14 cellular contexts compared by ENCODE assay signal in the genomic region with DNA sequence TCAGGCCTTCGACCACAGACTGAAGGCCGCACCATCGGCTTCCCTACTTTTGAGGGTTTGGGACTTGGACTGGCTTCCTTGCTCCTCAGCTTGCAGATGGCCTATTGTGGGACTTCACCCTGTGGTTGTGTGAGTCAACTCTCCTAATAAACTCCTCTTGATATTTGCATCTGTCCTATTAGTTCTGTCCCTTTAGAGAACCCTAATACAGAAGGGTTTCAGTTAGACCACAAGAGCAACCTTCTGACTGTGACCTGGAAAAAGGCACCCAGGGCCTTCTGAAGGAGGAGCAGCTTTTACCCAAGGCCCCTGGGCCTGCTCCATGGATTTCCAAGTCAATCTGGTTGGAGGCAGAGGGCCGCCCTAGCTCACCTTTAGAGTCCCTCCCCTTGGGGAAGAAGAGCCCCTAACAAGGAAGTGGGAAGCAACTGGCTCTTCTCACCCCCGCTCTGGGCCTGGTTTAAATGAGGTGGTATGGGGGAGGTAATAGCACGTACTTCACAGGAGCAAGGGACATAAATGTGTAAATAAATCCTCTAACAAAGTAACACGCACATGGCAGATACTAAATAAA. TPM values are rescaled to one million over a fixed set of nuclear protein-coding genes. Genes with fewer than 3 reads are reported as not detected.
A peak's percentile ranks its signal among the peaks of the same experiment; 100 is the strongest.
DNase-seq lines count a peak whose midpoint lies in the region; ATAC-seq, FAIRE-seq and TF ChIP-seq lines count a peak whose summit lies in the region.
"Had no signal": no experiment of that assay in that cellular context is flagged by ENCODE, and none has a peak within 500 bp of the region (broad histone marks: within the 10 kb centered on the region; RNA-seq: fewer than 3 reads in every experiment).

No MANE protein-coding gene starts in this region.

- DNase-seq in GM12891 (ENCODE audit: insufficient read length, low spot score) (no peak), mucosa of gallbladder (ENCODE audit: low spot score) (no peak), nephron progenitor cell (no peak), A172 (ENCODE audit: low spot score) (no peak), cerebellar cortex (ENCODE audit: low spot score) (no peak)
- DNase-seq: activated CD8-positive, alpha-beta memory T cell treated with anti-CD3 and anti-CD28 coated beads, Interleukin-2, amount 10 ng/mL, durations not matched to agents 7 days and 5 days; activated naive CD8-positive, alpha-beta T cell treated with anti-CD3 and anti-CD28 coated beads, Interleukin-2, amount 50 U/mL, for 24 hours; Calu3; KG1; mesendoderm; NCI-H2029 had no signal

- no peaks in the 10 kb centered on the region for H3K9me3 Mint-ChIP-seq in nephron progenitor cell
- H3K9me3 Mint-ChIP-seq: activated naive CD8-positive, alpha-beta T cell treated with anti-CD3 and anti-CD28 coated beads, Interleukin-2, amount 50 U/mL, for 24 hours had no signal

- H3K27ac Mint-ChIP-seq in nephron progenitor cell: no peak overlapping the region
- H3K27ac Mint-ChIP-seq: activated CD8-positive, alpha-beta memory T cell treated with anti-CD3 and anti-CD28 coated beads, Interleukin-2, amount 10 ng/mL, durations not matched to agents 7 days and 5 days; activated naive CD8-positive, alpha-beta T cell treated with anti-CD3 and anti-CD28 coated beads, Interleukin-2, amount 50 U/mL, for 24 hours had no signal

- FAIRE-seq in GM12891 (lab: Jason Lieb, UNC): peak; percentile 68

- H3K4me1 Mint-ChIP-seq in nephron progenitor cell: peaks cover 13% of the 10 kb centered on the region
- H3K4me1 Mint-ChIP-seq: activated CD8-positive, alpha-beta memory T cell treated with anti-CD3 and anti-CD28 coated beads, Interleukin-2, amount 10 ng/mL, durations not matched to agents 7 days and 5 days had no signal

- ATAC-seq in GM19351 (IDR thresholded peaks at IDR 0.05; ENCODE audit: unreplicated experiment) (peak; percentile 95), HG02642 (IDR thresholded peaks at IDR 0.05; ENCODE audit: poor library complexity, unreplicated experiment) (peak; percentile 79), HG03378 (IDR thresholded peaks at IDR 0.05; ENCODE audit: unreplicated experiment) (peak; percentile 97)
- ATAC-seq: activated CD8-positive, alpha-beta memory T cell treated with anti-CD3 and anti-CD28 coated beads, Interleukin-2, amount 10 ng/mL, durations not matched to agents 7 days and 5 days; activated naive CD8-positive, alpha-beta T cell treated with anti-CD3 and anti-CD28 coated beads, Interleukin-2, amount 50 U/mL, for 24 hours had no signal

- no peaks in the 10 kb centered on the region for H3K36me3 Mint-ChIP-seq in nephron progenitor cell (ENCODE audit: low read depth)
- H3K36me3 Mint-ChIP-seq: activated CD8-positive, alpha-beta memory T cell treated with anti-CD3 and anti-CD28 coated beads, Interleukin-2, amount 10 ng/mL, durations not matched to agents 7 days and 5 days had no signal

- no peak for TF ChIP-seq POLR2A in GM12891 (IDR thresholded peaks at IDR 0.05; ENCODE audit: low read depth, low read length)

- TF ChIP-seq CTCF in nephron progenitor cell (IDR thresholded peaks at IDR 0.05): no peak

- peaks cover 15% of the 10 kb centered on the region for H3K27me3 Mint-ChIP-seq in nephron progenitor cell (ENCODE audit: low read depth, poor library complexity)

- H3K4me3 Mint-ChIP-seq in nephron progenitor cell: no peak overlapping the region
- H3K4me3 Mint-ChIP-seq: activated CD8-positive, alpha-beta memory T cell treated with anti-CD3 and anti-CD28 coated beads, Interleukin-2, amount 10 ng/mL, durations not matched to agents 7 days and 5 days; activated naive CD8-positive, alpha-beta T cell treated with anti-CD3 and anti-CD28 coated beads, Interleukin-2, amount 50 U/mL, for 24 hours had no signal

TF ChIP-seq in GM12891, 5 proteins besides CTCF, POLR2A, EP300 and RAD21:
- TF ChIP-seq POU2F2 (IDR thresholded peaks at IDR 0.05; ENCODE audit: low read depth, low read length): peak; percentile 75
- TF ChIP-seq SPI1 (IDR thresholded peaks at IDR 0.05; ENCODE audit: low read depth, low read length): 0 out of 2 replicates have a peak, but pooled peaks have one; percentile 36
- TF ChIP-seq PAX5 (IDR thresholded peaks at IDR 0.05; ENCODE audit: insufficient read depth, low read length, severe bottlenecking): no peak

RNA-seq across cellular contexts. Expression of a gene that starts 11.2 kb away (rescaled TPM):
- polyA plus RNA-seq in GM12891 (2012; ENCODE audit: low read depth, missing spikeins): not detected
- total RNA-seq in mucosa of gallbladder: 1.8 TPM
- 0.14 and 1.6 TPM in 2 replicates for total RNA-seq in A172 (2014; rRNA removed; shearing (Covaris generic))
- total RNA-seq: Calu3 had no signal
